1 cellular context compared by ENCODE assay signal in the genomic region with DNA sequence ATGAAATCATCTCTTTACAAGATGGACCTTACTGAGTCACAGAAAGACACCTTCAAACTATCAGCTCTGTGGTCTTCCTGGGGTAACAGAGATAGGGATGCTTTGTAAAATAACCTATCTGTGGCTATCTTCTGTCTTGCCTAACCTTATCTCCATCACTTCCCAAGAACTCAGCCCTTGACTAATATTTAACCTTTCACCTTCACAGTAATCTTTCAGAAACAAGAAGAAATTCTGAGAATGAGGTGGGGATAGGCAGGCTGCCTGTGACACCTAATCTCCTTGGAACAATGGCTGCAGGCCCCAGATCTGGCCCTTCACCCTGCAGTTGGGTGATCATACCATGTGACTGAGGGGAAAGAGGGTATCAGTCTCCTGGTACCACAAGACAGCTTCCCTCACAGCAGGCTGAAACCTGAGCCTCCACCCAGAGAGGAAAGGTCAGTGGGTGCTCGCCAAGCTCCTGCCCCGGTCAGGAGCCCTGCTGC.
TF ChIP-seq lines count a peak whose summit lies in the region.

No MANE protein-coding gene starts in this region.

TF ChIP-seq in K562, 482 proteins besides CTCF, POLR2A, EP300 and RAD21 (continues in another document):
- TF ChIP-seq, protein P1, sequence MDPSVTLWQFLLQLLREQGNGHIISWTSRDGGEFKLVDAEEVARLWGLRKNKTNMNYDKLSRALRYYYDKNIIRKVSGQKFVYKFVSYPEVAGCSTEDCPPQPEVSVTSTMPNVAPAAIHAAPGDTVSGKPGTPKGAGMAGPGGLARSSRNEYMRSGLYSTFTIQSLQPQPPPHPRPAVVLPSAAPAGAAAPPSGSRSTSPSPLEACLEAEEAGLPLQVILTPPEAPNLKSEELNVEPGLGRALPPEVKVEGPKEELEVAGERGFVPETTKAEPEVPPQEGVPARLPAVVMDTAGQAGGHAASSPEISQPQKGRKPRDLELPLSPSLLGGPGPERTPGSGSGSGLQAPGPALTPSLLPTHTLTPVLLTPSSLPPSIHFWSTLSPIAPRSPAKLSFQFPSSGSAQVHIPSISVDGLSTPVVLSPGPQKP (CRISPR knock-in tag; IDR thresholded peaks at IDR 0.05): no peak
- TF ChIP-seq, protein P2, sequence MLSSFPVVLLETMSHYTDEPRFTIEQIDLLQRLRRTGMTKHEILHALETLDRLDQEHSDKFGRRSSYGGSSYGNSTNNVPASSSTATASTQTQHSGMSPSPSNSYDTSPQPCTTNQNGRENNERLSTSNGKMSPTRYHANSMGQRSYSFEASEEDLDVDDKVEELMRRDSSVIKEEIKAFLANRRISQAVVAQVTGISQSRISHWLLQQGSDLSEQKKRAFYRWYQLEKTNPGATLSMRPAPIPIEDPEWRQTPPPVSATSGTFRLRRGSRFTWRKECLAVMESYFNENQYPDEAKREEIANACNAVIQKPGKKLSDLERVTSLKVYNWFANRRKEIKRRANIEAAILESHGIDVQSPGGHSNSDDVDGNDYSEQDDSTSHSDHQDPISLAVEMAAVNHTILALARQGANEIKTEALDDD (IDR thresholded peaks at IDR 0.05): peak; percentile 89
- TF ChIP-seq DIDO1 (tag; IDR thresholded peaks at IDR 0.05; ENCODE audit: low read depth) (no peak), CEBPB (tag; IDR thresholded peaks at IDR 0.05) (peak; percentile 74), NONO (IDR thresholded peaks at IDR 0.05; ENCODE audit: low read depth in 2 of 2, low read length in 1 of 2) (0 out of 4 replicates have a peak, but pooled peaks of 1 of the 2 experiments have one; percentile 4), FOXJ2 (tag; IDR thresholded peaks at IDR 0.05) (no peak), BRCA1 (IDR thresholded peaks at IDR 0.05) (no peak), BRCA1 (CRISPR knock-in tag; IDR thresholded peaks at IDR 0.05) (no peak), ATF7 (IDR thresholded peaks at IDR 0.05) (peak; percentile 42; the same call in 1 of the 2 replicates), ZNF197 (CRISPR knock-in tag; IDR thresholded peaks at IDR 0.05; ENCODE audit: low read depth) (no peak), NCOA1 (IDR thresholded peaks at IDR 0.05; ENCODE audit: low read depth) (peak; percentile 93), L3MBTL2 (IDR thresholded peaks at IDR 0.05) (no peak), NR1H2 (CRISPR knock-in tag; IDR thresholded peaks at IDR 0.05) (no peak), RUNX1 (IDR thresholded peaks at IDR 0.05; ENCODE audit: low read depth) (no peak; the same call in none of the 2 replicates), U2AF2 (optimal IDR thresholded peaks at IDR 0.05; ENCODE audit: low read depth, low read length) (no peak), CSDE1 (IDR thresholded peaks at IDR 0.05) (no peak; a peak in 1 of 4 replicates), ESRRA (IDR thresholded peaks at IDR 0.05; ENCODE audit: borderline replicate concordance, low read depth) (peak; percentile 87; the same call in 1 of the 2 replicates), PHB (CRISPR knock-in tag; IDR thresholded peaks at IDR 0.05) (no peak), HNRNPH1 (optimal IDR thresholded peaks at IDR 0.05; ENCODE audit: low read depth, low read length) (no peak), SREBF2 (CRISPR knock-in tag; IDR thresholded peaks at IDR 0.05) (no peak), FOXA3 (CRISPR knock-in tag; conservative IDR thresholded peaks at IDR 0.05 in 1 of 2, IDR thresholded peaks at IDR 0.05 in 1 of 2) (peak; percentile 24 to 30; a peak in 1 of 4 replicates), ZNF586 (CRISPR knock-in tag; conservative IDR thresholded peaks at IDR 0.05) (no peak), NCOA6 (IDR thresholded peaks at IDR 0.05) (peak; percentile 74), DNMT1 (IDR thresholded peaks at IDR 0.05) (no peak), SRSF7 (optimal IDR thresholded peaks at IDR 0.05; ENCODE audit: low read depth, low read length) (no peak)
- TF ChIP-seq, protein P3, sequence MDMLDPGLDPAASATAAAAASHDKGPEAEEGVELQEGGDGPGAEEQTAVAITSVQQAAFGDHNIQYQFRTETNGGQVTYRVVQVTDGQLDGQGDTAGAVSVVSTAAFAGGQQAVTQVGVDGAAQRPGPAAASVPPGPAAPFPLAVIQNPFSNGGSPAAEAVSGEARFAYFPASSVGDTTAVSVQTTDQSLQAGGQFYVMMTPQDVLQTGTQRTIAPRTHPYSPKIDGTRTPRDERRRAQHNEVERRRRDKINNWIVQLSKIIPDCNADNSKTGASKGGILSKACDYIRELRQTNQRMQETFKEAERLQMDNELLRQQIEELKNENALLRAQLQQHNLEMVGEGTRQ (CRISPR knock-in tag; IDR thresholded peaks at IDR 0.05): peak; percentile 76
- TF ChIP-seq, protein P4, sequence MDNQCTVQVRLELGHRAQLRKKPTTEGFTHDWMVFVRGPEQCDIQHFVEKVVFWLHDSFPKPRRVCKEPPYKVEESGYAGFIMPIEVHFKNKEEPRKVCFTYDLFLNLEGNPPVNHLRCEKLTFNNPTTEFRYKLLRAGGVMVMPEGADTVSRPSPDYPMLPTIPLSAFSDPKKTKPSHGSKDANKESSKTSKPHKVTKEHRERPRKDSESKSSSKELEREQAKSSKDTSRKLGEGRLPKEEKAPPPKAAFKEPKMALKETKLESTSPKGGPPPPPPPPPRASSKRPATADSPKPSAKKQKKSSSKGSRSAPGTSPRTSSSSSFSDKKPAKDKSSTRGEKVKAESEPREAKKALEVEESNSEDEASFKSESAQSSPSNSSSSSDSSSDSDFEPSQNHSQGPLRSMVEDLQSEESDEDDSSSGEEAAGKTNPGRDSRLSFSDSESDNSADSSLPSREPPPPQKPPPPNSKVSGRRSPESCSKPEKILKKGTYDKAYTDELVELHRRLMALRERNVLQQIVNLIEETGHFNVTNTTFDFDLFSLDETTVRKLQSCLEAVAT (IDR thresholded peaks at IDR 0.05): peak in 1 of 2 experiments; percentile 37; a peak in 1 of 4 replicates
- TF ChIP-seq, protein P5, sequence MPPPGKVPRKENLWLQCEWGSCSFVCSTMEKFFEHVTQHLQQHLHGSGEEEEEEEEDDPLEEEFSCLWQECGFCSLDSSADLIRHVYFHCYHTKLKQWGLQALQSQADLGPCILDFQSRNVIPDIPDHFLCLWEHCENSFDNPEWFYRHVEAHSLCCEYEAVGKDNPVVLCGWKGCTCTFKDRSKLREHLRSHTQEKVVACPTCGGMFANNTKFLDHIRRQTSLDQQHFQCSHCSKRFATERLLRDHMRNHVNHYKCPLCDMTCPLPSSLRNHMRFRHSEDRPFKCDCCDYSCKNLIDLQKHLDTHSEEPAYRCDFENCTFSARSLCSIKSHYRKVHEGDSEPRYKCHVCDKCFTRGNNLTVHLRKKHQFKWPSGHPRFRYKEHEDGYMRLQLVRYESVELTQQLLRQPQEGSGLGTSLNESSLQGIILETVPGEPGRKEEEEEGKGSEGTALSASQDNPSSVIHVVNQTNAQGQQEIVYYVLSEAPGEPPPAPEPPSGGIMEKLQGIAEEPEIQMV (tag; conservative IDR thresholded peaks at IDR 0.05; ENCODE audit: low read depth): peak; percentile 48; the same call in 1 of the 2 replicates
- TF ChIP-seq, protein P6, sequence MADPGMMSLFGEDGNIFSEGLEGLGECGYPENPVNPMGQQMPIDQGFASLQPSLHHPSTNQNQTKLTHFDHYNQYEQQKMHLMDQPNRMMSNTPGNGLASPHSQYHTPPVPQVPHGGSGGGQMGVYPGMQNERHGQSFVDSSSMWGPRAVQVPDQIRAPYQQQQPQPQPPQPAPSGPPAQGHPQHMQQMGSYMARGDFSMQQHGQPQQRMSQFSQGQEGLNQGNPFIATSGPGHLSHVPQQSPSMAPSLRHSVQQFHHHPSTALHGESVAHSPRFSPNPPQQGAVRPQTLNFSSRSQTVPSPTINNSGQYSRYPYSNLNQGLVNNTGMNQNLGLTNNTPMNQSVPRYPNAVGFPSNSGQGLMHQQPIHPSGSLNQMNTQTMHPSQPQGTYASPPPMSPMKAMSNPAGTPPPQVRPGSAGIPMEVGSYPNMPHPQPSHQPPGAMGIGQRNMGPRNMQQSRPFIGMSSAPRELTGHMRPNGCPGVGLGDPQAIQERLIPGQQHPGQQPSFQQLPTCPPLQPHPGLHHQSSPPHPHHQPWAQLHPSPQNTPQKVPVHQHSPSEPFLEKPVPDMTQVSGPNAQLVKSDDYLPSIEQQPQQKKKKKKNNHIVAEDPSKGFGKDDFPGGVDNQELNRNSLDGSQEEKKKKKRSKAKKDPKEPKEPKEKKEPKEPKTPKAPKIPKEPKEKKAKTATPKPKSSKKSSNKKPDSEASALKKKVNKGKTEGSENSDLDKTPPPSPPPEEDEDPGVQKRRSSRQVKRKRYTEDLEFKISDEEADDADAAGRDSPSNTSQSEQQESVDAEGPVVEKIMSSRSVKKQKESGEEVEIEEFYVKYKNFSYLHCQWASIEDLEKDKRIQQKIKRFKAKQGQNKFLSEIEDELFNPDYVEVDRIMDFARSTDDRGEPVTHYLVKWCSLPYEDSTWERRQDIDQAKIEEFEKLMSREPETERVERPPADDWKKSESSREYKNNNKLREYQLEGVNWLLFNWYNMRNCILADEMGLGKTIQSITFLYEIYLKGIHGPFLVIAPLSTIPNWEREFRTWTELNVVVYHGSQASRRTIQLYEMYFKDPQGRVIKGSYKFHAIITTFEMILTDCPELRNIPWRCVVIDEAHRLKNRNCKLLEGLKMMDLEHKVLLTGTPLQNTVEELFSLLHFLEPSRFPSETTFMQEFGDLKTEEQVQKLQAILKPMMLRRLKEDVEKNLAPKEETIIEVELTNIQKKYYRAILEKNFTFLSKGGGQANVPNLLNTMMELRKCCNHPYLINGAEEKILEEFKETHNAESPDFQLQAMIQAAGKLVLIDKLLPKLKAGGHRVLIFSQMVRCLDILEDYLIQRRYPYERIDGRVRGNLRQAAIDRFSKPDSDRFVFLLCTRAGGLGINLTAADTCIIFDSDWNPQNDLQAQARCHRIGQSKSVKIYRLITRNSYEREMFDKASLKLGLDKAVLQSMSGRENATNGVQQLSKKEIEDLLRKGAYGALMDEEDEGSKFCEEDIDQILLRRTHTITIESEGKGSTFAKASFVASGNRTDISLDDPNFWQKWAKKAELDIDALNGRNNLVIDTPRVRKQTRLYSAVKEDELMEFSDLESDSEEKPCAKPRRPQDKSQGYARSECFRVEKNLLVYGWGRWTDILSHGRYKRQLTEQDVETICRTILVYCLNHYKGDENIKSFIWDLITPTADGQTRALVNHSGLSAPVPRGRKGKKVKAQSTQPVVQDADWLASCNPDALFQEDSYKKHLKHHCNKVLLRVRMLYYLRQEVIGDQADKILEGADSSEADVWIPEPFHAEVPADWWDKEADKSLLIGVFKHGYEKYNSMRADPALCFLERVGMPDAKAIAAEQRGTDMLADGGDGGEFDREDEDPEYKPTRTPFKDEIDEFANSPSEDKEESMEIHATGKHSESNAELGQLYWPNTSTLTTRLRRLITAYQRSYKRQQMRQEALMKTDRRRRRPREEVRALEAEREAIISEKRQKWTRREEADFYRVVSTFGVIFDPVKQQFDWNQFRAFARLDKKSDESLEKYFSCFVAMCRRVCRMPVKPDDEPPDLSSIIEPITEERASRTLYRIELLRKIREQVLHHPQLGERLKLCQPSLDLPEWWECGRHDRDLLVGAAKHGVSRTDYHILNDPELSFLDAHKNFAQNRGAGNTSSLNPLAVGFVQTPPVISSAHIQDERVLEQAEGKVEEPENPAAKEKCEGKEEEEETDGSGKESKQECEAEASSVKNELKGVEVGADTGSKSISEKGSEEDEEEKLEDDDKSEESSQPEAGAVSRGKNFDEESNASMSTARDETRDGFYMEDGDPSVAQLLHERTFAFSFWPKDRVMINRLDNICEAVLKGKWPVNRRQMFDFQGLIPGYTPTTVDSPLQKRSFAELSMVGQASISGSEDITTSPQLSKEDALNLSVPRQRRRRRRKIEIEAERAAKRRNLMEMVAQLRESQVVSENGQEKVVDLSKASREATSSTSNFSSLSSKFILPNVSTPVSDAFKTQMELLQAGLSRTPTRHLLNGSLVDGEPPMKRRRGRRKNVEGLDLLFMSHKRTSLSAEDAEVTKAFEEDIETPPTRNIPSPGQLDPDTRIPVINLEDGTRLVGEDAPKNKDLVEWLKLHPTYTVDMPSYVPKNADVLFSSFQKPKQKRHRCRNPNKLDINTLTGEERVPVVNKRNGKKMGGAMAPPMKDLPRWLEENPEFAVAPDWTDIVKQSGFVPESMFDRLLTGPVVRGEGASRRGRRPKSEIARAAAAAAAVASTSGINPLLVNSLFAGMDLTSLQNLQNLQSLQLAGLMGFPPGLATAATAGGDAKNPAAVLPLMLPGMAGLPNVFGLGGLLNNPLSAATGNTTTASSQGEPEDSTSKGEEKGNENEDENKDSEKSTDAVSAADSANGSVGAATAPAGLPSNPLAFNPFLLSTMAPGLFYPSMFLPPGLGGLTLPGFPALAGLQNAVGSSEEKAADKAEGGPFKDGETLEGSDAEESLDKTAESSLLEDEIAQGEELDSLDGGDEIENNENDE (IDR thresholded peaks at IDR 0.05; ENCODE audit: low read depth, low read length): no peak
- TF ChIP-seq, protein P7, sequence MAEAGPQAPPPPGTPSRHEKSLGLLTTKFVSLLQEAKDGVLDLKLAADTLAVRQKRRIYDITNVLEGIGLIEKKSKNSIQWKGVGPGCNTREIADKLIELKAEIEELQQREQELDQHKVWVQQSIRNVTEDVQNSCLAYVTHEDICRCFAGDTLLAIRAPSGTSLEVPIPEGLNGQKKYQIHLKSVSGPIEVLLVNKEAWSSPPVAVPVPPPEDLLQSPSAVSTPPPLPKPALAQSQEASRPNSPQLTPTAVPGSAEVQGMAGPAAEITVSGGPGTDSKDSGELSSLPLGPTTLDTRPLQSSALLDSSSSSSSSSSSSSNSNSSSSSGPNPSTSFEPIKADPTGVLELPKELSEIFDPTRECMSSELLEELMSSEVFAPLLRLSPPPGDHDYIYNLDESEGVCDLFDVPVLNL (CRISPR knock-in tag; IDR thresholded peaks at IDR 0.05; ENCODE audit: low read depth): no peak
- TF ChIP-seq, protein P8, sequence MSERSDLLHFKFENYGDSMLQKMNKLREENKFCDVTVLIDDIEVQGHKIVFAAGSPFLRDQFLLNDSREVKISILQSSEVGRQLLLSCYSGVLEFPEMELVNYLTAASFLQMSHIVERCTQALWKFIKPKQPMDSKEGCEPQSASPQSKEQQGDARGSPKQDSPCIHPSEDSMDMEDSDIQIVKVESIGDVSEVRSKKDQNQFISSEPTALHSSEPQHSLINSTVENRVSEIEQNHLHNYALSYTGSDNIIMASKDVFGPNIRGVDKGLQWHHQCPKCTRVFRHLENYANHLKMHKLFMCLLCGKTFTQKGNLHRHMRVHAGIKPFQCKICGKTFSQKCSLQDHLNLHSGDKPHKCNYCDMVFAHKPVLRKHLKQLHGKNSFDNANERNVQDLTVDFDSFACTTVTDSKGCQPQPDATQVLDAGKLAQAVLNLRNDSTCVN (CRISPR knock-in tag; IDR thresholded peaks at IDR 0.05): no peak
- TF ChIP-seq, protein P9, sequence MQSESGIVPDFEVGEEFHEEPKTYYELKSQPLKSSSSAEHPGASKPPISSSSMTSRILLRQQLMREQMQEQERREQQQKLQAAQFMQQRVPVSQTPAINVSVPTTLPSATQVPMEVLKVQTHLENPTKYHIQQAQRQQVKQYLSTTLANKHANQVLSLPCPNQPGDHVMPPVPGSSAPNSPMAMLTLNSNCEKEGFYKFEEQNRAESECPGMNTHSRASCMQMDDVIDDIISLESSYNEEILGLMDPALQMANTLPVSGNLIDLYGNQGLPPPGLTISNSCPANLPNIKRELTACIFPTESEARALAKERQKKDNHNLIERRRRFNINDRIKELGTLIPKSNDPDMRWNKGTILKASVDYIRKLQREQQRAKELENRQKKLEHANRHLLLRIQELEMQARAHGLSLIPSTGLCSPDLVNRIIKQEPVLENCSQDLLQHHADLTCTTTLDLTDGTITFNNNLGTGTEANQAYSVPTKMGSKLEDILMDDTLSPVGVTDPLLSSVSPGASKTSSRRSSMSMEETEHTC (IDR thresholded peaks at IDR 0.05): peak; percentile 74
- TF ChIP-seq, protein P10, sequence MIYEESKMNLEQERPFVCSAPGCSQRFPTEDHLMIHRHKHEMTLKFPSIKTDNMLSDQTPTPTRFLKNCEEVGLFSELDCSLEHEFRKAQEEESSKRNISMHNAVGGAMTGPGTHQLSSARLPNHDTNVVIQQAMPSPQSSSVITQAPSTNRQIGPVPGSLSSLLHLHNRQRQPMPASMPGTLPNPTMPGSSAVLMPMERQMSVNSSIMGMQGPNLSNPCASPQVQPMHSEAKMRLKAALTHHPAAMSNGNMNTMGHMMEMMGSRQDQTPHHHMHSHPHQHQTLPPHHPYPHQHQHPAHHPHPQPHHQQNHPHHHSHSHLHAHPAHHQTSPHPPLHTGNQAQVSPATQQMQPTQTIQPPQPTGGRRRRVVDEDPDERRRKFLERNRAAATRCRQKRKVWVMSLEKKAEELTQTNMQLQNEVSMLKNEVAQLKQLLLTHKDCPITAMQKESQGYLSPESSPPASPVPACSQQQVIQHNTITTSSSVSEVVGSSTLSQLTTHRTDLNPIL (CRISPR knock-in tag; IDR thresholded peaks at IDR 0.05): no peak
